8 cellular contexts compared by ENCODE assay signal in the genomic region with DNA sequence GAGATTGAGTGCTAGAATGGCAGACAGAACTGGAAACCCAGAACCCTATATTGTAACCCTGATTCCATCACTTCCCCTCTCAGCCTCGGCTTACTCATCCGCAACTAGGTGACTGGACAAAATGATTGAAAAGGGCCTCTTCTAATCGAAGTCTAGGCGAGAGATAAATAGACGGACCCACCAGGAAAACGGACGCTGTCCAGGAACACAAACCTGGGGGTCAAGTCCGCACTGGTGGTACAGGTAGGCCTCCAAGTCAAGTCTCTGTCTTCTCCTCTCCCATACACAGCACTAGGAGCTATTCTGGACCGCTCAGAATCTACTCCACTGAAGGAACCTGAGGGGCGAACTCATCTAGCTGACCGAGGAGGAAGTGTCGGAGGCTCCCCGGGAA. TPM values are rescaled to one million over a fixed set of nuclear protein-coding genes. Genes with fewer than 3 reads are reported as not detected.
A peak's percentile ranks its signal among the peaks of the same experiment; 100 is the strongest.
DNase-seq lines count a peak whose midpoint lies in the region; ATAC-seq, FAIRE-seq and TF ChIP-seq lines count a peak whose summit lies in the region.

No MANE protein-coding gene starts in this region.

- TF ChIP-seq CTCF in A549 (IDR thresholded peaks at IDR 0.05) (no peak), endothelial cell (IDR thresholded peaks at IDR 0.05; ENCODE audit: unreplicated experiment) (no peak)

- DNase-seq in A549 (ENCODE audit: low read depth in 1 of 2, low spot score in 1 of 2): no peak
- no peak for DNase-seq in endothelial cell (ENCODE audit: low spot score)
- DNase-seq in iPS-NIHi7 (ENCODE audit: extremely low spot score): no peak

- H3K4me1 Mint-ChIP-seq in endothelial cell (ENCODE audit: unreplicated experiment): peaks cover 18% of the 10 kb centered on the region

- peak overlapping the region; percentile 64 for H3K4me3 ChIP-seq in A549
- peak overlapping the region; percentile 99 for H3K4me3 ChIP-seq in neuron (ENCODE audit: low read length)

- peaks cover 14% of the 10 kb centered on the region for H3K36me3 Mint-ChIP-seq in endothelial cell (ENCODE audit: low read depth, unreplicated experiment)

- POLR2A ChIA-PET in A549 (lab: Yijun Ruan, JAX): interaction anchor here (1.1 to 2.2 kb wide), 4 partner anchors 20 to 372 kb away, joined by 3 to 12 read pairs (median 7); a partner anchor contains a TSS

- H3K9me3 ChIP-seq in A549 (no peaks in the 10 kb centered on the region), neuron (ENCODE audit: low read length) (no peaks in the 10 kb centered on the region)

- no peaks in the 10 kb centered on the region for H3K9me3 Mint-ChIP-seq in endothelial cell (ENCODE audit: unreplicated experiment)

- TF ChIP-seq POLR2A in A549 (IDR thresholded peaks at IDR 0.05; ENCODE audit: low read length) (no peak), GM18505 (IDR thresholded peaks at IDR 0.05; ENCODE audit: borderline replicate concordance, extremely low read depth, insufficient read depth, insufficient read length) (no peak)

- FAIRE-seq in A549 (lab: Jason Lieb, UNC): no peak

- no peaks in the 10 kb centered on the region for H3K27me3 ChIP-seq in neuron (ENCODE audit: insufficient read depth, low read length)

- ATAC-seq in A549 (peak; percentile 72 to 79), GM18505 (IDR thresholded peaks at IDR 0.05; ENCODE audit: unreplicated experiment) (peak; percentile 6), HG03097 (IDR thresholded peaks at IDR 0.05; ENCODE audit: low FRiP score, unreplicated experiment) (peak; percentile 27), SK-N-SH treated with all-trans-retinoic acid at 6 μM for 48 hours (peak; percentile 74), HG03139 (IDR thresholded peaks at IDR 0.05; ENCODE audit: unreplicated experiment) (no peak)

- H3K4me3 Mint-ChIP-seq in endothelial cell (ENCODE audit: unreplicated experiment): peak overlapping the region; percentile 98

- no peaks in the 10 kb centered on the region for H3K27me3 Mint-ChIP-seq in endothelial cell (ENCODE audit: unreplicated experiment)

- CTCF ChIA-PET in A549 (lab: Yijun Ruan, JAX): interaction anchor here (0.9 to 1.1 kb wide), 3 partner anchors 17 to 388 kb away, joined by 3 to 4 read pairs (median 3); a partner anchor contains a TSS

- no peak for TF ChIP-seq EP300 in A549 (IDR thresholded peaks at IDR 0.05)

- H3K4me1 ChIP-seq in A549 (peaks cover 10% of the 10 kb centered on the region), neuron (ENCODE audit: insufficient read depth, low read length) (peaks cover 11% of the 10 kb centered on the region)

- TF ChIP-seq RAD21 in A549 (conservative IDR thresholded peaks at IDR 0.05 in 1 of 2, IDR thresholded peaks at IDR 0.05 in 1 of 2): no peak

- H2AFZ ChIP-seq in neuron (ENCODE audit: low read depth, low read length): peak overlapping the region; percentile 92

- peaks cover 34% of the 10 kb centered on the region for H3K36me3 ChIP-seq in neuron (ENCODE audit: insufficient read depth, low read length)

- WGBS in A549 (ENCODE audit: missing lambda C conversion rate): under 1% methylated on average over 12 of the region's 13 CpGs

- peak overlapping the region; percentile 85 to 96 for H3K27ac ChIP-seq in A549

- peak overlapping the region; percentile 98 for H3K27ac Mint-ChIP-seq in endothelial cell (ENCODE audit: unreplicated experiment)

- peak overlapping the region; percentile 70 for H3K4me2 ChIP-seq in A549

TF ChIP-seq in A549, 52 proteins besides CTCF, POLR2A, EP300 and RAD21:
- TF ChIP-seq KDM1A (IDR thresholded peaks at IDR 0.05; ENCODE audit: low read depth): no peak
- no peak for TF ChIP-seq HOXA7 (CRISPR knock-in tag; IDR thresholded peaks at IDR 0.05)
- no peak for TF ChIP-seq RFX5 (IDR thresholded peaks at IDR 0.05)
- TF ChIP-seq, protein P1, sequence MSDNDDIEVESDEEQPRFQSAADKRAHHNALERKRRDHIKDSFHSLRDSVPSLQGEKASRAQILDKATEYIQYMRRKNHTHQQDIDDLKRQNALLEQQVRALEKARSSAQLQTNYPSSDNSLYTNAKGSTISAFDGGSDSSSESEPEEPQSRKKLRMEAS (IDR thresholded peaks at IDR 0.05): no peak
- no peak for TF ChIP-seq MAFK (IDR thresholded peaks at IDR 0.05; ENCODE audit: partially characterized antibody)
- TF ChIP-seq ZC3H11A (IDR thresholded peaks at IDR 0.05): no peak
- no peak for TF ChIP-seq JUNB (IDR thresholded peaks at IDR 0.05)
- TF ChIP-seq RCOR1 (IDR thresholded peaks at IDR 0.05; ENCODE audit: low read depth, low read length): no peak
- TF ChIP-seq, protein P2, sequence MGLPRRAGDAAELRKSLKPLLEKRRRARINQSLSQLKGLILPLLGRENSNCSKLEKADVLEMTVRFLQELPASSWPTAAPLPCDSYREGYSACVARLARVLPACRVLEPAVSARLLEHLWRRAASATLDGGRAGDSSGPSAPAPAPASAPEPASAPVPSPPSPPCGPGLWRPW (IDR thresholded peaks at IDR 0.05): no peak
- TF ChIP-seq, protein P3, sequence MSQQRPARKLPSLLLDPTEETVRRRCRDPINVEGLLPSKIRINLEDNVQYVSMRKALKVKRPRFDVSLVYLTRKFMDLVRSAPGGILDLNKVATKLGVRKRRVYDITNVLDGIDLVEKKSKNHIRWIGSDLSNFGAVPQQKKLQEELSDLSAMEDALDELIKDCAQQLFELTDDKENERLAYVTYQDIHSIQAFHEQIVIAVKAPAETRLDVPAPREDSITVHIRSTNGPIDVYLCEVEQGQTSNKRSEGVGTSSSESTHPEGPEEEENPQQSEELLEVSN (IDR thresholded peaks at IDR 0.05; ENCODE audit: borderline replicate concordance, low read depth): no peak
- TF ChIP-seq TP53 (CRISPR knock-in tag; IDR thresholded peaks at IDR 0.05): no peak
- no peak for TF ChIP-seq POLR2AphosphoS2 (conservative IDR thresholded peaks at IDR 0.05; ENCODE audit: low read length)
- no peak for TF ChIP-seq PHF8 (IDR thresholded peaks at IDR 0.05; ENCODE audit: borderline replicate concordance, low read depth)

TF ChIP-seq in SK-N-SH treated with all-trans-retinoic acid at 6 μM for 48 hours, 23 proteins besides CTCF, POLR2A, EP300 and RAD21:
- no peak for TF ChIP-seq TCF4 (CRISPR knock-in tag; IDR thresholded peaks at IDR 0.05; ENCODE audit: borderline replicate concordance)
- TF ChIP-seq, protein P4, sequence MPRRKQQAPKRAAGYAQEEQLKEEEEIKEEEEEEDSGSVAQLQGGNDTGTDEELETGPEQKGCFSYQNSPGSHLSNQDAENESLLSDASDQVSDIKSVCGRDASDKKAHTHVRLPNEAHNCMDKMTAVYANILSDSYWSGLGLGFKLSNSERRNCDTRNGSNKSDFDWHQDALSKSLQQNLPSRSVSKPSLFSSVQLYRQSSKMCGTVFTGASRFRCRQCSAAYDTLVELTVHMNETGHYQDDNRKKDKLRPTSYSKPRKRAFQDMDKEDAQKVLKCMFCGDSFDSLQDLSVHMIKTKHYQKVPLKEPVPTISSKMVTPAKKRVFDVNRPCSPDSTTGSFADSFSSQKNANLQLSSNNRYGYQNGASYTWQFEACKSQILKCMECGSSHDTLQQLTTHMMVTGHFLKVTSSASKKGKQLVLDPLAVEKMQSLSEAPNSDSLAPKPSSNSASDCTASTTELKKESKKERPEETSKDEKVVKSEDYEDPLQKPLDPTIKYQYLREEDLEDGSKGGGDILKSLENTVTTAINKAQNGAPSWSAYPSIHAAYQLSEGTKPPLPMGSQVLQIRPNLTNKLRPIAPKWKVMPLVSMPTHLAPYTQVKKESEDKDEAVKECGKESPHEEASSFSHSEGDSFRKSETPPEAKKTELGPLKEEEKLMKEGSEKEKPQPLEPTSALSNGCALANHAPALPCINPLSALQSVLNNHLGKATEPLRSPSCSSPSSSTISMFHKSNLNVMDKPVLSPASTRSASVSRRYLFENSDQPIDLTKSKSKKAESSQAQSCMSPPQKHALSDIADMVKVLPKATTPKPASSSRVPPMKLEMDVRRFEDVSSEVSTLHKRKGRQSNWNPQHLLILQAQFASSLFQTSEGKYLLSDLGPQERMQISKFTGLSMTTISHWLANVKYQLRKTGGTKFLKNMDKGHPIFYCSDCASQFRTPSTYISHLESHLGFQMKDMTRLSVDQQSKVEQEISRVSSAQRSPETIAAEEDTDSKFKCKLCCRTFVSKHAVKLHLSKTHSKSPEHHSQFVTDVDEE (CRISPR knock-in tag; IDR thresholded peaks at IDR 0.05): no peak
- no peak for TF ChIP-seq ARNTL (CRISPR knock-in tag; IDR thresholded peaks at IDR 0.05; ENCODE audit: borderline replicate concordance, low read depth)

RNA-seq across cellular contexts. Expression of a gene that starts 0.5 kb away (rescaled TPM):
- polyA plus RNA-seq in A549 (2011; rRNA removed) (317 and 370 TPM in 2 replicates), A549 (2017; fragmentation: RNase III; extraction: RNeasy Plus Mini Kit Qiagen cat#74134 plus additional on column Dnase treatment) (299 to 322 TPM (median 304 TPM) in 3 replicates)
- polyA plus RNA-seq in A549 (2012; cell fraction: cytosol; rRNA removed): 161 and 163 TPM in 2 replicates
- 141 and 227 TPM in 2 replicates for polyA plus RNA-seq in A549 (2012; cell fraction: nucleus; rRNA removed)
- polyA minus RNA-seq in A549 (2011; rRNA and poly(A)+ RNA removed): 82.5 and 89.6 TPM in 2 replicates
- total RNA-seq in endothelial cell (ENCODE audit: unreplicated experiment): 163 TPM

RNA-seq across cellular contexts. Expression of a gene that starts 20.1 kb away (rescaled TPM):
- polyA plus RNA-seq in A549 (2011; rRNA removed): 231 and 232 TPM in 2 replicates
- 59.8 and 60.6 TPM in 2 replicates for polyA plus RNA-seq in A549 (2012; cell fraction: cytosol; rRNA removed)
- 46.0 and 54.2 TPM in 2 replicates for polyA plus RNA-seq in A549 (2012; cell fraction: nucleus; rRNA removed)
- polyA plus RNA-seq in A549 (2017; fragmentation: RNase III; extraction: RNeasy Plus Mini Kit Qiagen cat#74134 plus additional on column Dnase treatment): 120 to 134 TPM (median 128 TPM) in 3 replicates
- polyA minus RNA-seq in A549 (2011; rRNA and poly(A)+ RNA removed): 100 and 105 TPM in 2 replicates
- total RNA-seq in endothelial cell (ENCODE audit: unreplicated experiment): 132 TPM
